Comparison of ENCODE assay signal across 10 cellular contexts in the genomic region with DNA sequence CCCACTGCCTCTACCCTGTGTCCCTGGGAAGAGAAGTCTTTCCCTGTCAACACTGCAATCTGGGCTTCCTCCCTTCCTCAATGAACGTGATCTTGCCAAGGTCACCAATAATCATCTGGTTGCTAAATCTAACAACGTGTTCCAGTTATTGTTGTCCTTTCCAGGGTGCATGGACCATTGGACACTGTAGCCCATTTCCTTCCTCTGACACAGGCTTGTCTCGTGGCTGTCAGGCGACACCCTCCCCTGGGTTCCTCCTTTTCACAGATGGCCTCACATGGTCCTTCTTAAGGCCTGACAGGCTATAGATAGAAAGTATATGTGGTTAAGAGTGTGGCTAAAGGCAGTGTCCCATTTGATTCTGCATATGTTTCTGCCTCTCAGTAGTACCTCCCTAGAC.
DNase-seq lines count a peak whose midpoint lies in the region; ATAC-seq and TF ChIP-seq lines count a peak whose summit lies in the region.
"Had no signal": no experiment of that assay in that cellular context is flagged by ENCODE, and none has a peak within 500 bp of the region (broad histone marks: within the 10 kb centered on the region; RNA-seq: fewer than 3 reads in every experiment).

No MANE protein-coding gene starts in this region.

- no peaks in the 10 kb centered on the region for H3K27me3 ChIP-seq in Peyer's patch
- no peaks in the 10 kb centered on the region for H3K27me3 ChIP-seq in lower lobe of right lung (ENCODE audit: low read depth)
- H3K27me3 ChIP-seq in CD8-positive, alpha-beta memory T cell (ENCODE audit: insufficient read depth, low read length, poor library complexity, severe bottlenecking) = peaks cover 6% of the 10 kb centered on the region
- H3K27me3 ChIP-seq: BE2C had no signal

- H3K27ac Mint-ChIP-seq in CD8-positive, alpha-beta memory T cell = no peak overlapping the region

- TF ChIP-seq CTCF in Peyer's patch (IDR thresholded peaks at IDR 0.05) (no peak), lower lobe of right lung (IDR thresholded peaks at IDR 0.05) (no peak)

- intact Hi-C loops in lower lobe of right lung (cut with DNase I) = no loop called here

- peaks cover 1 to 4% (median 4%) of the 10 kb centered on the region in 3 donors for H3K4me1 Mint-ChIP-seq in CD8-positive, alpha-beta memory T cell

- DNase-seq in GDM1 (lab: John Stamatoyannopoulos, UW) (peak; percentile 81), Peyer's patch (peak in 2 of 3 donors; percentile 64 to 78), lower lobe of right lung (peak; percentile 82), iPS-NIHi11 (ENCODE audit: low spot score) (no peak), NCI-H2081 treated with DMSO at 0.1 percent for 48 hours (lab: John Stamatoyannopoulos, UW) (no peak)
- no peak for DNase-seq in CD8-positive, alpha-beta memory T cell
- DNase-seq in stimulated activated CD8-positive, alpha-beta memory T cell treated with anti-CD3 and anti-CD28 coated beads, Interleukin-4, amount 100 ng/mL, for 48 hours = no peak
- DNase-seq: BE2C; stimulated activated CD4-positive, alpha-beta T cell treated with anti-CD3 and anti-CD28 coated beads, Interleukin-4, amount 100 ng/mL, for 24 hours had no signal

- H3K4me1 ChIP-seq in Peyer's patch = peaks cover 0 to 16% (median 2%) of the 10 kb centered on the region in 4 donors
- peaks cover 60% of the 10 kb centered on the region for H3K4me1 ChIP-seq in lower lobe of right lung
- no peaks in the 10 kb centered on the region for H3K4me1 ChIP-seq in CD8-positive, alpha-beta memory T cell (ENCODE audit: insufficient read depth, low read length)
- H3K4me1 ChIP-seq: BE2C had no signal

- H3K9me3 ChIP-seq in Peyer's patch = no peaks in the 10 kb centered on the region
- no peaks in the 10 kb centered on the region for H3K9me3 ChIP-seq in lower lobe of right lung
- no peaks in the 10 kb centered on the region for H3K9me3 ChIP-seq in CD8-positive, alpha-beta memory T cell (ENCODE audit: low read length)
- H3K9me3 ChIP-seq: BE2C had no signal

- no peak for TF ChIP-seq POLR2A in Peyer's patch (IDR thresholded peaks at IDR 0.05)

- H3K36me3 ChIP-seq in Peyer's patch (no peaks in the 10 kb centered on the region), lower lobe of right lung (no peaks in the 10 kb centered on the region)
- no peaks in the 10 kb centered on the region for H3K36me3 ChIP-seq in CD8-positive, alpha-beta memory T cell (ENCODE audit: insufficient read depth, low read length)
- H3K36me3 ChIP-seq: BE2C had no signal

- no peak overlapping the region for H3K4me3 ChIP-seq in Peyer's patch
- H3K4me3 ChIP-seq in lower lobe of right lung = no peak overlapping the region
- H3K4me3 ChIP-seq in CD8-positive, alpha-beta memory T cell (ENCODE audit: low read length) = no peak overlapping the region

- peak; percentile 65 for ATAC-seq in GM21825 (IDR thresholded peaks at IDR 0.05; ENCODE audit: unreplicated experiment)
- ATAC-seq in lower lobe of right lung = peak; percentile 31 to 81

- H3K27ac ChIP-seq in Peyer's patch = peak overlapping the region in 2 of 4 donors; percentile 18 to 59
- peak overlapping the region; percentile 58 for H3K27ac ChIP-seq in lower lobe of right lung
- H3K27ac ChIP-seq in CD8-positive, alpha-beta memory T cell (ENCODE audit: low read depth, low read length) = no peak overlapping the region

- H3K9me3 Mint-ChIP-seq in CD8-positive, alpha-beta memory T cell = no peaks in the 10 kb centered on the region

- POLR2A ChIA-PET in CD8-positive, alpha-beta memory T cell (lab: Charles Lee) = no interaction called here

- CTCF ChIA-PET in CD8-positive, alpha-beta memory T cell (lab: Charles Lee) = no interaction called here

- H3K36me3 Mint-ChIP-seq in CD8-positive, alpha-beta memory T cell = peaks cover 0 to 3% (median 0%) of the 10 kb centered on the region in 3 donors

- no peak overlapping the region for H3K4me3 Mint-ChIP-seq in CD8-positive, alpha-beta memory T cell

- peaks cover 23 to 66% of the 10 kb centered on the region in 2 donors for H3K27me3 Mint-ChIP-seq in CD8-positive, alpha-beta memory T cell

Comparison
In these comparisons a context has a peak if more than half of its experiments do, and no peak if none do; other contexts are left out.
1. DNase-seq: peak in GDM1 (single experiment), Peyer's patch (2 of 3) and lower lobe of right lung (single experiment); none in CD8-positive, alpha-beta memory T cell (0 of 5), iPS-NIHi11 (single experiment), NCI-H2081 treated with DMSO at 0.1 percent for 48 hours (single experiment) and stimulated activated CD8-positive, alpha-beta memory T cell treated with anti-CD3 and anti-CD28 coated beads, Interleukin-4, amount 100 ng/mL, for 48 hours (single experiment).